Comparison of ENCODE assay signal across 8 cellular contexts in the genomic region with DNA sequence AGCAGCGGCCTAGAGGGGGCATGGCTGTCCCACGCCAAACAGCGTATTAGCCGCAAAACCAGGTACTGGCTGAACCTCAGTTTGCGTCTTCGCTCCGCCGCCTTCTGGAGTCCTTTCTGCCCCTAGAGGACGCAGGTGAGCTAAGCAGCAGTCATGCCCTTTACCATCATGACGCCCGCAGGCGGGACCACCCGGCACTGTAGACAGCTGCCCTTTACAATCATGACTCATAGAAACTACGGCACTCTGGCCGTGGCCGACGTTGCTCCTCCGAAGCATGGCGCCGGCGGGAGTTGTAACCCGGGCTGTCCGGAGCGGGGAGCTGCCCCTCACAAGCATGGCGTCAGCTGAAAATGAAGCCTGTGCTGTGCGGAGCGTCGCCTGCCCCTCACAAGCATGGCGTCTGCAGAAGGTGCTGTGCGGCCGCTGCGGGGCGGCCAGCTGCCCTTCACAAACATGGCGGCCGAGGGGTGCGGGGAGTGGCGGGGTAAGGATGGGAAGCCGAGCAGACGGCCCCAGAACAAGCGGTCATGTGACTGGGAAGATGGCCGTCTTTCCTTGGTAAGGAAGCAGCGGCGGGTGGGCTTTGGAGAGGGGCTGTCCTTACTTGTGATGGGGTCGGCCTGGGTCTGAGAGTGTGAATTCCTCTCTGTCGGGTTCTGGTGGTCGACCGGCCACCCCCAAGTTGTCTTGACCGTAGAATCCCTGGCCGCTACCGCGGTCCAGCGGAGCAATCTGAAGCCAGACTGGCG. TPM values are rescaled to one million over a fixed set of nuclear protein-coding genes. Genes with fewer than 3 reads are reported as not detected.
DNase-seq lines count a peak whose midpoint lies in the region; ATAC-seq and TF ChIP-seq lines count a peak whose summit lies in the region.

A gene with protein sequence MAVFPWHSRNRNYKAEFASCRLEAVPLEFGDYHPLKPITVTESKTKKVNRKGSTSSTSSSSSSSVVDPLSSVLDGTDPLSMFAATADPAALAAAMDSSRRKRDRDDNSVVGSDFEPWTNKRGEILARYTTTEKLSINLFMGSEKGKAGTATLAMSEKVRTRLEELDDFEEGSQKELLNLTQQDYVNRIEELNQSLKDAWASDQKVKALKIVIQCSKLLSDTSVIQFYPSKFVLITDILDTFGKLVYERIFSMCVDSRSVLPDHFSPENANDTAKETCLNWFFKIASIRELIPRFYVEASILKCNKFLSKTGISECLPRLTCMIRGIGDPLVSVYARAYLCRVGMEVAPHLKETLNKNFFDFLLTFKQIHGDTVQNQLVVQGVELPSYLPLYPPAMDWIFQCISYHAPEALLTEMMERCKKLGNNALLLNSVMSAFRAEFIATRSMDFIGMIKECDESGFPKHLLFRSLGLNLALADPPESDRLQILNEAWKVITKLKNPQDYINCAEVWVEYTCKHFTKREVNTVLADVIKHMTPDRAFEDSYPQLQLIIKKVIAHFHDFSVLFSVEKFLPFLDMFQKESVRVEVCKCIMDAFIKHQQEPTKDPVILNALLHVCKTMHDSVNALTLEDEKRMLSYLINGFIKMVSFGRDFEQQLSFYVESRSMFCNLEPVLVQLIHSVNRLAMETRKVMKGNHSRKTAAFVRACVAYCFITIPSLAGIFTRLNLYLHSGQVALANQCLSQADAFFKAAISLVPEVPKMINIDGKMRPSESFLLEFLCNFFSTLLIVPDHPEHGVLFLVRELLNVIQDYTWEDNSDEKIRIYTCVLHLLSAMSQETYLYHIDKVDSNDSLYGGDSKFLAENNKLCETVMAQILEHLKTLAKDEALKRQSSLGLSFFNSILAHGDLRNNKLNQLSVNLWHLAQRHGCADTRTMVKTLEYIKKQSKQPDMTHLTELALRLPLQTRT (plus strand): TSS at position 518 of the 752 bp plus-strand sequence. CDS start 27 bp downstream, at position 545.

- DNase-seq in DMS 273 (lab: John Stamatoyannopoulos, UW; ENCODE audit: unreplicated experiment) (peak; percentile 99), HuH-7 (ENCODE audit: low spot score) (peak; percentile 75), activated T-cell treated with anti-CD3 and anti-CD28 coated beads for 1 hour (ENCODE audit: low read depth) (peak; percentile 91), endothelial cell (ENCODE audit: low spot score) (peak; percentile 98), midbrain (lab: John Stamatoyannopoulos, UW) (peak; percentile 98)
- DNase-seq in stimulated activated CD8-positive, alpha-beta memory T cell treated with anti-CD3 and anti-CD28 coated beads, Interleukin-2, amount 100 ng/mL, for 1 hour (ENCODE audit: low read depth in 2 of 2) = peak; percentile 92 to 93

- H2AFZ ChIP-seq in OCI-LY1 (ENCODE audit: low read length) = no peak within 1 kb of the TSS; the same call in 1 of the 2 replicates

- H3K27ac Mint-ChIP-seq in endothelial cell (ENCODE audit: unreplicated experiment) = peak within 1 kb of the TSS; percentile 94

- H3K4me2 ChIP-seq in OCI-LY1 (ENCODE audit: low read length) = peak within 1 kb of the TSS; percentile 68

- peak within 1 kb of the TSS; percentile 86 for H3K27ac ChIP-seq in OCI-LY1 (ENCODE audit: low read depth, low read length, poor library complexity, severe bottlenecking)

- H3K9ac ChIP-seq in OCI-LY1 (ENCODE audit: low read length) = peak within 1 kb of the TSS; percentile 86

- H3K4me1 ChIP-seq in OCI-LY1 (ENCODE audit: insufficient read depth, low read length, severe bottlenecking) = peaks cover 14% of the 10 kb centered on the region

- H3K4me1 Mint-ChIP-seq in endothelial cell (ENCODE audit: unreplicated experiment) = peaks cover 7% of the 10 kb centered on the region

- H3K36me3 ChIP-seq in OCI-LY1 (ENCODE audit: insufficient read depth, low read length) = peaks cover 14% of the 10 kb centered on the region; the same call in 1 of the 2 replicates

- peaks cover 7% of the 10 kb centered on the region for H3K27me3 Mint-ChIP-seq in endothelial cell (ENCODE audit: unreplicated experiment)

- peak within 1 kb of the TSS; percentile 98 for H3K4me3 Mint-ChIP-seq in endothelial cell (ENCODE audit: unreplicated experiment)

- peak; percentile 94 for ATAC-seq in GM21447 (IDR thresholded peaks at IDR 0.05; ENCODE audit: unreplicated experiment)

- H3K79me2 ChIP-seq in OCI-LY1 (ENCODE audit: insufficient read depth, low read length) = no peaks in the 10 kb centered on the region

- peaks cover 4% of the 10 kb centered on the region for H3K36me3 Mint-ChIP-seq in endothelial cell (ENCODE audit: low read depth, unreplicated experiment)

- no peaks in the 10 kb centered on the region for H3K9me3 ChIP-seq in OCI-LY1 (ENCODE audit: low read length)

- H3F3A ChIP-seq in OCI-LY1 (ENCODE audit: insufficient read depth, low read length) = no peaks in the 10 kb centered on the region; the same call in 1 of the 2 replicates

- no peaks in the 10 kb centered on the region for H3K9me2 ChIP-seq in OCI-LY1 (ENCODE audit: low read depth, low read length)

- H3K4me3 ChIP-seq in OCI-LY1 (ENCODE audit: low read depth, low read length, poor library complexity, severe bottlenecking) = peak within 1 kb of the TSS; percentile 84

- H4K20me1 ChIP-seq in OCI-LY1 (ENCODE audit: insufficient read depth, low read length) = no peaks in the 10 kb centered on the region

- no peaks in the 10 kb centered on the region for H3K27me3 ChIP-seq in OCI-LY1 (ENCODE audit: insufficient read depth, low read length)

- H3K9me3 Mint-ChIP-seq in endothelial cell (ENCODE audit: unreplicated experiment) = no peaks in the 10 kb centered on the region

- TF ChIP-seq CTCF in OCI-LY1 (IDR thresholded peaks at IDR 0.05; ENCODE audit: low read length) (peak; percentile 73), endothelial cell (IDR thresholded peaks at IDR 0.05; ENCODE audit: unreplicated experiment) (peak; percentile 48)

RNA-seq across cellular contexts. Expression of the gene that starts here (rescaled TPM):
- 60.0 TPM for total RNA-seq in endothelial cell (ENCODE audit: unreplicated experiment)

Comparison
In these comparisons a context has a peak if more than half of its experiments do, and no peak if none do; other contexts are left out.
1. Peak in every context shown above with its lines: DNase-seq, ATAC-seq, H3K4me3 ChIP-seq and H3K27ac ChIP-seq.